Comparison of ENCODE assay signal across 10 cellular contexts in genomic region chr1:43206721-43207228, GRCh38. TPM values are rescaled to one million over a fixed set of nuclear protein-coding genes. Genes with fewer than 3 reads are reported as not detected.
DNase-seq lines count a peak whose midpoint lies in the region; ATAC-seq and TF ChIP-seq lines count a peak whose summit lies in the region.
"Had no signal": no experiment of that assay in that cellular context is flagged by ENCODE, and none has a peak within 500 bp of the region (broad histone marks: within the 10 kb centered on the region; RNA-seq: fewer than 3 reads in every experiment).

No MANE protein-coding gene starts in this region.

- H3K4me3 ChIP-seq in RWPE2 (ENCODE audit: severe bottlenecking) (no peak overlapping the region), fibroblast of pulmonary artery (replicated peaks; ENCODE audit: low read depth, low read length) (peak overlapping the region; percentile 28), osteoblast (ENCODE audit: insufficient read depth, low read length) (peak overlapping the region; percentile 24), testis (no peak overlapping the region)

- H3K4me3 Mint-ChIP-seq in activated naive CD8-positive, alpha-beta T cell treated with anti-CD3 and anti-CD28 coated beads, Interleukin-2, amount 50 U/mL, for 24 hours: no peak overlapping the region
- H3K4me3 Mint-ChIP-seq in activated CD4-positive, alpha-beta T cell treated with anti-CD3 and anti-CD28 coated beads, Interleukin-2, amount 10 ng/mL, durations not matched to agents 7 days and 5 days: no peak overlapping the region

- H3K36me3 Mint-ChIP-seq in activated naive CD8-positive, alpha-beta T cell treated with anti-CD3 and anti-CD28 coated beads, Interleukin-2, amount 50 U/mL, for 24 hours (ENCODE audit: low read depth): no peaks in the 10 kb centered on the region
- no peaks in the 10 kb centered on the region for H3K36me3 Mint-ChIP-seq in activated CD4-positive, alpha-beta T cell treated with anti-CD3 and anti-CD28 coated beads, Interleukin-2, amount 10 ng/mL, durations not matched to agents 7 days and 5 days (ENCODE audit: low read depth)

- no peak for TF ChIP-seq POLR2A in testis (IDR thresholded peaks at IDR 0.05)

- no peaks in the 10 kb centered on the region for H3K27me3 Mint-ChIP-seq in activated naive CD8-positive, alpha-beta T cell treated with anti-CD3 and anti-CD28 coated beads, Interleukin-2, amount 50 U/mL, for 24 hours
- H3K27me3 Mint-ChIP-seq in activated CD4-positive, alpha-beta T cell treated with anti-CD3 and anti-CD28 coated beads, Interleukin-2, amount 10 ng/mL, durations not matched to agents 7 days and 5 days: peaks cover 9% of the 10 kb centered on the region

- H3K27ac ChIP-seq in RWPE2 (ENCODE audit: poor library complexity, severe bottlenecking): peak overlapping the region; percentile 99
- peak overlapping the region; percentile 88 for H3K27ac ChIP-seq in osteoblast (ENCODE audit: low read depth, low read length)
- H3K27ac ChIP-seq in testis: no peak overlapping the region
- H3K27ac ChIP-seq: VCaP had no signal

- H3K4me1 ChIP-seq in RWPE2 (ENCODE audit: insufficient read depth, poor library complexity, severe bottlenecking) (peaks cover 26% of the 10 kb centered on the region), osteoblast (ENCODE audit: insufficient read depth, low read length) (peaks cover 29% of the 10 kb centered on the region), testis (peaks cover 6% of the 10 kb centered on the region)

- no peaks in the 10 kb centered on the region for H4K20me1 ChIP-seq in osteoblast (ENCODE audit: insufficient read depth, low read length)

- peak; percentile 99 for ATAC-seq in RWPE2 (ENCODE audit: low read depth)
- no peak for ATAC-seq in activated naive CD8-positive, alpha-beta T cell treated with anti-CD3 and anti-CD28 coated beads, Interleukin-2, amount 50 U/mL, for 24 hours

- DNase-seq in ELR (ENCODE audit: low read depth): peak; percentile 100
- DNase-seq in RWPE2 (ENCODE audit: low spot score): peak; percentile 93
- DNase-seq in fibroblast of pulmonary artery (ENCODE audit: low read depth): peak; percentile 97
- peak; percentile 87 for DNase-seq in osteoblast (ENCODE audit: insufficient read length, low spot score, missing footprints)
- no peak for DNase-seq in testis
- DNase-seq in activated naive CD8-positive, alpha-beta T cell treated with anti-CD3 and anti-CD28 coated beads, Interleukin-2, amount 50 U/mL, for 24 hours: no peak
- no peak for DNase-seq in cerebellar nuclear complex (lab: John Stamatoyannopoulos, UW)
- DNase-seq in activated CD4-positive, alpha-beta T cell treated with anti-CD3 and anti-CD28 coated beads, Interleukin-2, amount 10 ng/mL, durations not matched to agents 7 days and 5 days: no peak
- DNase-seq: nucleus accumbens had no signal

- peak overlapping the region; percentile 50 for H2AFZ ChIP-seq in osteoblast (ENCODE audit: low read length)

- CTCF ChIA-PET in activated CD4-positive, alpha-beta T cell treated with anti-CD3 and anti-CD28 coated beads, Interleukin-2, amount 10 ng/mL, durations not matched to agents 7 days and 5 days (lab: Charles Lee): interaction anchor here (1.4 to 1.5 kb wide), 2 partner anchors 9 to 20 kb away, joined by 3 to 4 read pairs; no protein-coding TSS in a partner anchor

- H3K36me3 ChIP-seq in RWPE2 (ENCODE audit: low read depth): no peaks in the 10 kb centered on the region
- H3K36me3 ChIP-seq in osteoblast (ENCODE audit: insufficient read depth, low read length): no peaks in the 10 kb centered on the region
- no peaks in the 10 kb centered on the region for H3K36me3 ChIP-seq in testis (ENCODE audit: low read depth, missing control alignments)

- peak overlapping the region; percentile 61 for H3K4me2 ChIP-seq in osteoblast (ENCODE audit: insufficient read depth, low read length)

- H3K9me3 ChIP-seq in RWPE2 (ENCODE audit: severe bottlenecking): no peaks in the 10 kb centered on the region
- no peaks in the 10 kb centered on the region for H3K9me3 ChIP-seq in osteoblast (ENCODE audit: low read depth, low read length)
- no peaks in the 10 kb centered on the region for H3K9me3 ChIP-seq in testis

- no peak for TF ChIP-seq CTCF in RWPE2 (IDR thresholded peaks at IDR 0.05; ENCODE audit: poor library complexity, severe bottlenecking)
- no peak for TF ChIP-seq CTCF in fibroblast of pulmonary artery (IDR thresholded peaks at IDR 0.05; ENCODE audit: low read length, missing control alignments)
- TF ChIP-seq CTCF in osteoblast (IDR thresholded peaks at IDR 0.05; ENCODE audit: extremely low read depth, low read depth, low read length): no peak
- no peak for TF ChIP-seq CTCF in testis (IDR thresholded peaks at IDR 0.05)

- no peaks in the 10 kb centered on the region for H3K79me2 ChIP-seq in osteoblast (ENCODE audit: insufficient read depth, low read length)

- H3K9me3 Mint-ChIP-seq in activated naive CD8-positive, alpha-beta T cell treated with anti-CD3 and anti-CD28 coated beads, Interleukin-2, amount 50 U/mL, for 24 hours: peaks cover 4% of the 10 kb centered on the region
- no peaks in the 10 kb centered on the region for H3K9me3 Mint-ChIP-seq in activated CD4-positive, alpha-beta T cell treated with anti-CD3 and anti-CD28 coated beads, Interleukin-2, amount 10 ng/mL, durations not matched to agents 7 days and 5 days

- POLR2A ChIA-PET in activated CD4-positive, alpha-beta T cell treated with anti-CD3 and anti-CD28 coated beads, Interleukin-2, amount 10 ng/mL, durations not matched to agents 7 days and 5 days (lab: Charles Lee): no interaction called here

- intact Hi-C loops in testis (cut with DNase I; ENCODE audit: low total_unique reads): no loop called here

- H3K27me3 ChIP-seq in RWPE2 (ENCODE audit: insufficient read depth, poor library complexity, severe bottlenecking): no peaks in the 10 kb centered on the region
- H3K27me3 ChIP-seq in osteoblast (ENCODE audit: insufficient read depth, low read length): no peaks in the 10 kb centered on the region
- no peaks in the 10 kb centered on the region for H3K27me3 ChIP-seq in testis

- peaks cover 2% of the 10 kb centered on the region for H3K4me1 Mint-ChIP-seq in activated naive CD8-positive, alpha-beta T cell treated with anti-CD3 and anti-CD28 coated beads, Interleukin-2, amount 50 U/mL, for 24 hours
- H3K4me1 Mint-ChIP-seq in activated CD4-positive, alpha-beta T cell treated with anti-CD3 and anti-CD28 coated beads, Interleukin-2, amount 10 ng/mL, durations not matched to agents 7 days and 5 days: peaks cover 1% of the 10 kb centered on the region

- H3K27ac Mint-ChIP-seq in activated naive CD8-positive, alpha-beta T cell treated with anti-CD3 and anti-CD28 coated beads, Interleukin-2, amount 50 U/mL, for 24 hours: no peak overlapping the region
- no peak overlapping the region for H3K27ac Mint-ChIP-seq in activated CD4-positive, alpha-beta T cell treated with anti-CD3 and anti-CD28 coated beads, Interleukin-2, amount 10 ng/mL, durations not matched to agents 7 days and 5 days

- 37 to 42% methylated on average over 7 to 9 of the region's 9 CpGs for WGBS in testis, 2 donors

RNA-seq across cellular contexts. Expression of gene CFAP57, which starts 34.6 kb away (rescaled TPM):
- under 0.01 TPM in 1 of 2 replicates, not detected in the other for total RNA-seq in osteoblast
- 10 to 100 TPM; 16.6 to 22.9 TPM for total RNA-seq in testis
- 38.7 TPM for polyA plus RNA-seq in testis (ENCODE audit: insufficient read depth, low read depth, low replicate concordance)
- not detected for total RNA-seq in activated CD4-positive, alpha-beta T cell treated with anti-CD3 and anti-CD28 coated beads, Interleukin-2, amount 10 ng/mL, durations not matched to agents 7 days and 5 days

RNA-seq across cellular contexts. Expression of gene EBNA1BP2, which starts 34.7 kb away (rescaled TPM):
- total RNA-seq in osteoblast: 46.3 and 50.7 TPM in 2 replicates
- total RNA-seq in testis: 10 to 100 TPM; 74.0 to 81.7 TPM
- 87.9 TPM for polyA plus RNA-seq in testis (ENCODE audit: insufficient read depth, low read depth, low replicate concordance)
- 10 to 100 TPM; 40.5 to 45.8 TPM for total RNA-seq in activated CD4-positive, alpha-beta T cell treated with anti-CD3 and anti-CD28 coated beads, Interleukin-2, amount 10 ng/mL, durations not matched to agents 7 days and 5 days

Comparison
In these comparisons a context has a peak if more than half of its experiments do, and no peak if none do; other contexts are left out.
1. DNase-seq: peak in ELR (single experiment), RWPE2 (single experiment), fibroblast of pulmonary artery (single experiment) and osteoblast (single experiment); none in testis (single experiment), activated naive CD8-positive, alpha-beta T cell treated with anti-CD3 and anti-CD28 coated beads, Interleukin-2, amount 50 U/mL, for 24 hours (single experiment), cerebellar nuclear complex (0 of 2) and activated CD4-positive, alpha-beta T cell treated with anti-CD3 and anti-CD28 coated beads, Interleukin-2, amount 10 ng/mL, durations not matched to agents 7 days and 5 days (single experiment).
2. H3K27ac ChIP-seq: peak in RWPE2 (single experiment) and osteoblast (single experiment); none in testis (0 of 2).
3. H3K4me3 ChIP-seq: peak in fibroblast of pulmonary artery (single experiment) and osteoblast (single experiment); none in RWPE2 (single experiment) and testis (0 of 2).
4. RNA of gene CFAP57, which starts 34.6 kb away (total RNA-seq): 16.6 to 22.9 TPM in testis; under 0.01 TPM in osteoblast and not detected in activated CD4-positive, alpha-beta T cell treated with anti-CD3 and anti-CD28 coated beads, Interleukin-2, amount 10 ng/mL, durations not matched to agents 7 days and 5 days; every median in the first group is over 10 times any median in the second.